Comparison of ENCODE assay signal across 24 cellular contexts in the genomic region with DNA sequence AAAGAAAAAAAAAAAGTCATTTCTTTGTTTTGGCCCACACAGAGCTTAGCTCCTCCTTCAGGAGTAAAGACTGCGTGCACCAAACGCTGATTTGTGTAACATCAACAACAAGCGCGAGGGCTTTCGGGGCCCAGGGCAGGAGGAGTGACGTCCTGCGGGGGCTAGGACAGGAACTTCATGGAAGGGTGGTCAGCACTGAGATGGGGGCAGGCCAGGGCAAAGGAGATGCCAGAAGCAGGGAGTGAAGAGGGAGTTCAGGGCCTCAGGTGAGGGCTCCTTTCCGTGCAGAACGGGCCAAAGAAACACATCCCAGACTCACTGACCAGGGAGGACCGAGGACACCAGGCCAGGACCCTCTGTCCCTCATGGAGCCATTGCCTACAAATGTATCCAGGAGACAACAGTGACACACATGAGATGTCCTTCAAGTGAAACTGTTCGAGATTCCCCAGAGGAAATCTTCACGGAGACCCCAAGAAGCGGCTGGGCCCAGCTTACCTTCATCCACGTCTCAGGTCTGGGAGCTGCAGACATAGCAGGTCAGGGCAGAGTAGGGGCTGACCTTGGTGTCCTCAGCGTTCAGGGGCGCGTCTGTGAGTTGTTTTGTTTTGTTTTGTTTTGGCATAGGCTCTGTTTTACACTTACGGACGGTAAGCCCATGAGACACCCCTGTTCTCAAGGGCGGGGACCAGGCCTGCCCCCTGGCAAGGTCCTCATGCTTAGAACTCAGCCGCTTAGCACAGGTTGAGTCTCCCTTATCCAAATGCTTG. TPM values are rescaled to one million over a fixed set of nuclear protein-coding genes. Genes with fewer than 3 reads are reported as not detected.
DNase-seq lines count a peak whose midpoint lies in the region; ATAC-seq and TF ChIP-seq lines count a peak whose summit lies in the region.
"Had no signal": no experiment of that assay in that cellular context is flagged by ENCODE, and none has a peak within 500 bp of the region (broad histone marks: within the 10 kb centered on the region; RNA-seq: fewer than 3 reads in every experiment).

No MANE protein-coding gene starts in this region.

- H3K4ac ChIP-seq in IMR-90 (ENCODE audit: low read depth, low read length) = no peak overlapping the region

- no peaks in the 10 kb centered on the region for H3K9me3 Mint-ChIP-seq in Calu3 (ENCODE audit: low read depth, unreplicated experiment)
- no peaks in the 10 kb centered on the region for H3K9me3 Mint-ChIP-seq in MCF 10A (ENCODE audit: unreplicated experiment)
- H3K9me3 Mint-ChIP-seq: CD4-positive, alpha-beta memory T cell had no signal

- H3K27me3 Mint-ChIP-seq in Calu3 (ENCODE audit: unreplicated experiment) = no peaks in the 10 kb centered on the region
- H3K27me3 Mint-ChIP-seq in MCF 10A (ENCODE audit: insufficient read depth, unreplicated experiment) = peaks cover 22% of the 10 kb centered on the region

- TF ChIP-seq POLR2A in IMR-90 (IDR thresholded peaks at IDR 0.05; ENCODE audit: low read depth, low read length) = no peak

- no peak for TF ChIP-seq RAD21 in IMR-90 (IDR thresholded peaks at IDR 0.05; ENCODE audit: low read length)

- H2BK5ac ChIP-seq in IMR-90 (ENCODE audit: low read depth, low read length, poor library complexity, severe bottlenecking) = no peak overlapping the region

- no peak overlapping the region for H2BK20ac ChIP-seq in IMR-90 (ENCODE audit: low read depth, low read length)

- POLR2A ChIA-PET in IMR-90 (lab: Charles Lee; ENCODE audit: unreplicated experiment) = no interaction called here
- POLR2A ChIA-PET in MCF 10A (lab: Yijun Ruan, JAX) = no interaction called here

- in situ Hi-C loops in IMR-90 (cut with MboI; ENCODE audit: low sequenced_read_pairs) = no loop called here

- H4K5ac ChIP-seq in IMR-90 (ENCODE audit: low read depth, low read length) = no peak overlapping the region

- no peak for ATAC-seq in IMR-90 (ENCODE audit: low read depth)
- ATAC-seq in sciatic nerve = no peak
- ATAC-seq: GM12878, Panc1 had no signal

- H3K4me3 ChIP-seq in IMR-90 (ENCODE audit: insufficient read depth, low read depth, low read length) = no peak overlapping the region
- H3K4me3 ChIP-seq: BLaER1 treated with 17β-estradiol and CSF1 and Interleukin-3, amounts not matched to agents 10 nM and 100 nM; GM12878; SJCRH30 had no signal

- H3K27me3 ChIP-seq in IMR-90 (ENCODE audit: control insufficient read depth, insufficient read depth, low read length) = no peaks in the 10 kb centered on the region

- no TSS peak for BruUV-seq in Calu3 (replicated peaks; lab: Mats Ljungman, UMichigan)
- no TSS peak for BruUV-seq in IMR-90 (replicated peaks; lab: Mats Ljungman, UMichigan)
- no TSS peak for BruUV-seq in MCF 10A (replicated peaks; lab: Mats Ljungman, UMichigan)

- no peak overlapping the region for H2AK5ac ChIP-seq in IMR-90 (ENCODE audit: low read depth, low read length)

- no peaks in the 10 kb centered on the region for H3K79me1 ChIP-seq in IMR-90 (ENCODE audit: low read depth in 1 of 2, low read length in 2 of 2)

- no peak overlapping the region for H3K23ac ChIP-seq in IMR-90 (ENCODE audit: low read depth, low read length)

- peaks cover 12% of the 10 kb centered on the region for H3K4me1 Mint-ChIP-seq in Calu3 (ENCODE audit: low read depth, unreplicated experiment)
- H3K4me1 Mint-ChIP-seq in MCF 10A (ENCODE audit: insufficient read depth, unreplicated experiment) = no peaks in the 10 kb centered on the region
- H3K4me1 Mint-ChIP-seq: CD4-positive, alpha-beta memory T cell had no signal

- H3K9ac ChIP-seq in IMR-90 (ENCODE audit: low read depth, low read length) = no peak overlapping the region
- H3K9ac ChIP-seq: BLaER1 treated with 17β-estradiol and CSF1 and Interleukin-3, amounts not matched to agents 10 nM and 100 nM had no signal

- H3K4me2 ChIP-seq in IMR-90 (ENCODE audit: low read depth, low read length) = no peak overlapping the region
- H3K4me2 ChIP-seq: BLaER1 treated with 17β-estradiol and CSF1 and Interleukin-3, amounts not matched to agents 10 nM and 100 nM had no signal

- H3K9me1 ChIP-seq in IMR-90 (ENCODE audit: insufficient read depth, low read length) = no peaks in the 10 kb centered on the region

- H3K4me3 Mint-ChIP-seq in Calu3 (ENCODE audit: low read depth, unreplicated experiment) = no peak overlapping the region
- H3K4me3 Mint-ChIP-seq in MCF 10A (ENCODE audit: unreplicated experiment) = no peak overlapping the region
- H3K4me3 Mint-ChIP-seq: CD4-positive, alpha-beta memory T cell; HFFc6 had no signal

- H4K8ac ChIP-seq in IMR-90 (ENCODE audit: low read depth in 2 of 2, low read length in 2 of 2) = no peak overlapping the region

- 84% methylated on average over 5 of the region's 21 CpGs; no CpG with 5 or more reads in 1 of the 2 experiments for WGBS in IMR-90 (ENCODE audit: extremely low coverage in 2 of 2, insufficient read length in 1 of 2), 2 experiments

- H3K27ac Mint-ChIP-seq in Calu3 (ENCODE audit: unreplicated experiment) = peak overlapping the region; percentile 31
- H3K27ac Mint-ChIP-seq in MCF 10A (ENCODE audit: low read depth, unreplicated experiment) = no peak overlapping the region
- H3K27ac Mint-ChIP-seq: CD4-positive, alpha-beta memory T cell; HFFc6 had no signal

- no peak overlapping the region for H3K18ac ChIP-seq in IMR-90 (ENCODE audit: low read depth, low read length)

- no peak overlapping the region for H2BK15ac ChIP-seq in IMR-90 (ENCODE audit: low read depth, low read length)

- H3K56ac ChIP-seq in IMR-90 (ENCODE audit: extremely low read depth, insufficient read depth, low read length) = no peak overlapping the region

- no peak overlapping the region for H2BK120ac ChIP-seq in IMR-90 (ENCODE audit: low read depth, low read length)

- no peak overlapping the region for H3K27ac ChIP-seq in IMR-90 (ENCODE audit: insufficient read depth, low read length)
- H3K27ac ChIP-seq: BLaER1 treated with 17β-estradiol and CSF1 and Interleukin-3, amounts not matched to agents 10 nM and 100 nM; SJCRH30 had no signal

- H4K91ac ChIP-seq in IMR-90 (ENCODE audit: insufficient read depth, low read depth, low read length) = no peak overlapping the region

- no peaks in the 10 kb centered on the region for H3K36me3 ChIP-seq in IMR-90 (ENCODE audit: control insufficient read depth, insufficient read depth, low read length)
- H3K36me3 ChIP-seq: BLaER1 treated with 17β-estradiol and CSF1 and Interleukin-3, amounts not matched to agents 10 nM and 100 nM; SJCRH30 had no signal

- no peak overlapping the region for H3K14ac ChIP-seq in IMR-90 (replicated peaks; ENCODE audit: low read depth, low read length)

- dilution Hi-C loops in IMR-90 (cut with HindIII; ENCODE audit: low sequenced_read_pairs, unreplicated experiment) = no loop called here

- H3K4me1 ChIP-seq in IMR-90 (ENCODE audit: control insufficient read depth, insufficient read depth, low read length) = no peaks in the 10 kb centered on the region
- H3K4me1 ChIP-seq: SJCRH30 had no signal

- H4K20me1 ChIP-seq in IMR-90 (ENCODE audit: insufficient read depth, low read length) = no peaks in the 10 kb centered on the region
- H4K20me1 ChIP-seq: BLaER1 treated with 17β-estradiol and CSF1 and Interleukin-3, amounts not matched to agents 10 nM and 100 nM had no signal

- CTCF ChIA-PET in Calu3 (lab: Charles Lee) = no interaction called here
- CTCF ChIA-PET in IMR-90 (lab: Yijun Ruan, JAX) = no interaction called here
- CTCF ChIA-PET in MCF 10A (lab: Yijun Ruan, JAX) = no interaction called here

- H3K9me3 ChIP-seq in IMR-90 (ENCODE audit: control insufficient read depth, insufficient read depth, low read length) = peaks cover 12% of the 10 kb centered on the region; the same call in 1 of the 2 replicates
- H3K9me3 ChIP-seq: BLaER1 treated with 17β-estradiol and CSF1 and Interleukin-3, amounts not matched to agents 10 nM and 100 nM; Caco-2; SJCRH30 had no signal

- H2AK9ac ChIP-seq in IMR-90 (replicated peaks; ENCODE audit: low read depth, low read length, poor library complexity) = peak overlapping the region; percentile 16

- DNase-seq in Calu3 (no peak), IMR-90 (no peak), mesenteric fat pad (ENCODE audit: low spot score) (peak; percentile 75), sciatic nerve (ENCODE audit: low spot score) (peak; percentile 32), MCF 10A (ENCODE audit: unreplicated experiment) (no peak)
- DNase-seq in activated CD4-positive, CD25-positive, alpha-beta regulatory T cell treated with anti-CD3 and anti-CD28 coated beads, Interleukin-2, amount 50 U/mL, for 72 hours = no peak
- no peak for DNase-seq in stimulated activated naive CD4-positive, alpha-beta T cell treated with Interleukin-2 at 50 U/mL for 16 hours (lab: John Stamatoyannopoulos, UW)
- DNase-seq: ACHN; CD4-positive, alpha-beta memory T cell; DND-41; H7; HFFc6; MV-4-11; NCI-H1694; NCI-H2081 treated with DMSO at 0.1 percent for 48 hours; NCI-H2171 treated with DMSO at 0.1 percent for 48 hours; NCI-H524 treated with DMSO at 0.1 percent for 48 hours; NCI-H82; SJCRH30 had no signal

- peaks cover 5% of the 10 kb centered on the region for H3K36me3 Mint-ChIP-seq in Calu3 (ENCODE audit: insufficient read depth, unreplicated experiment)
- H3K36me3 Mint-ChIP-seq in MCF 10A (ENCODE audit: insufficient read depth, unreplicated experiment) = no peaks in the 10 kb centered on the region
- H3K36me3 Mint-ChIP-seq: CD4-positive, alpha-beta memory T cell had no signal

- no peak for TF ChIP-seq CTCF in Calu3 (IDR thresholded peaks at IDR 0.05; ENCODE audit: unreplicated experiment)
- no peak for TF ChIP-seq CTCF in IMR-90 (conservative IDR thresholded peaks at IDR 0.05; ENCODE audit: low read depth, low read length)
- TF ChIP-seq CTCF in MCF 10A (IDR thresholded peaks at IDR 0.05; ENCODE audit: unreplicated experiment) = no peak

- intact Hi-C loops in Calu3 (cut with micrococcal nuclease; ENCODE audit: unreplicated experiment) (loop anchor here (5.0 kb wide), 1 partner anchor 310 kb away; no protein-coding TSS in a partner anchor), IMR-90 (cut with micrococcal nuclease) (no loop called here), sciatic nerve (cut with DNase I) (no loop called here), MCF 10A (cut with micrococcal nuclease) (no loop called here)

- H2AFZ ChIP-seq in IMR-90 (replicated peaks; ENCODE audit: low read length, poor library complexity) = no peak overlapping the region

TF ChIP-seq in IMR-90, 13 proteins besides CTCF, POLR2A, EP300 and RAD21:
- no peak for TF ChIP-seq MXI1 (IDR thresholded peaks at IDR 0.05; ENCODE audit: borderline replicate concordance, low read depth, low read length)
- TF ChIP-seq CHD1 (IDR thresholded peaks at IDR 0.05; ENCODE audit: low read depth, low read length) = no peak

RNA-seq across cellular contexts. Expression of a gene that starts 30.4 kb away (rescaled TPM):
- total RNA-seq in Calu3 (2022) (0.66 and 1.1 TPM in 2 replicates), IMR-90 (2012; rRNA removed) (under 0.01 TPM in 1 of 2 replicates, not detected in the other), mesenteric fat pad (not detected), sciatic nerve (16.7 TPM), MCF 10A (2022) (not detected in 2 replicates)
- polyA plus RNA-seq in IMR-90 (2012; rRNA removed) = 0.03 TPM in 1 of 2 replicates, not detected in the other
- polyA plus RNA-seq in IMR-90 (2012; cell fraction: cytosol; rRNA removed) = 0.01 and 0.04 TPM in 2 replicates
- 0.03 and 0.11 TPM in 2 replicates for polyA plus RNA-seq in IMR-90 (2012; cell fraction: nucleus; rRNA removed; ENCODE audit: low replicate concordance)
- total RNA-seq: CD4-positive, alpha-beta memory T cell; GM12878; HFFc6; HT1080; SJCRH30 had no signal
- polyA plus RNA-seq: GM12878 had no signal

Comparison
In these comparisons a context has a peak if more than half of its experiments do, and no peak if none do; other contexts are left out.
1. DNase-seq: peak in mesenteric fat pad (single experiment) and sciatic nerve (single experiment); none in Calu3 (single experiment), IMR-90 (single experiment), MCF 10A (single experiment), activated CD4-positive, CD25-positive, alpha-beta regulatory T cell treated with anti-CD3 and anti-CD28 coated beads, Interleukin-2, amount 50 U/mL, for 72 hours (single experiment) and stimulated activated naive CD4-positive, alpha-beta T cell treated with Interleukin-2 at 50 U/mL for 16 hours (single experiment).